In the genomic region with DNA sequence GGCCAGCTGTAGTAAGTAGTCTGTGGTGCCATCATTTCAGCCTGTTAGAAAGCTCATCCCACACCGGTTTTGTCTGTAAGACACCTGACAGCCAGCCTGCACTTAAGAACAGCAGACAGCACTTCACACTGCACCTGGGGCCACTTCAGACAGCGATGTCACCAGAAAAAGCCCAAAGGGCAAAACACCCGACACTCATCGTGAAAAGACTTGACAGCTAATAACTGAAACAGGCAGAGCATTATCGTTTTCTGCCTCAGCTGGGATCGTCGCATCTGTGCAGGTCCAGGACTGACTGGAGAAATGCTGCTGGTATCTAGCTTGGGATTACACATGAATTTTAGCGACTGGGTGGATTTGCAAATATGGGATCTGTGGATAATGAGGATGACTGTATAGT, we compare ENCODE assay signal across 1 cellular context.
A peak's percentile ranks its signal among the peaks of the same experiment; 100 is the strongest.
TF ChIP-seq lines count a peak whose summit lies in the region.

No MANE protein-coding gene starts in this region.

TF ChIP-seq in HepG2, 621 proteins besides CTCF, POLR2A, EP300 and RAD21:
- TF ChIP-seq ATF5 (CRISPR knock-in tag; IDR thresholded peaks at IDR 0.05; ENCODE audit: low read depth) (no peak), KAT8 (CRISPR knock-in tag; IDR thresholded peaks at IDR 0.05) (no peak), SRSF4 (IDR thresholded peaks at IDR 0.05; ENCODE audit: low read depth, low read length, poor library complexity, severe bottlenecking) (no peak), ZBTB2 (CRISPR knock-in tag; IDR thresholded peaks at IDR 0.05; ENCODE audit: low read depth) (no peak), RBM22 (optimal IDR thresholded peaks at IDR 0.05; ENCODE audit: low read length) (peak; percentile 60), SMC3 (IDR thresholded peaks at IDR 0.05; ENCODE audit: low read length) (no peak), ZNF616 (CRISPR knock-in tag; IDR thresholded peaks at IDR 0.05; ENCODE audit: low read depth) (no peak), TFDP2 (CRISPR knock-in tag; IDR thresholded peaks at IDR 0.05) (no peak)
TF ChIP-seq in HepG2: peak in this region for 1.
